1 cellular context compared by ENCODE assay signal in genomic region chr4:40204507-40205258, GRCh38.
A peak's percentile ranks its signal among the peaks of the same experiment; 100 is the strongest.
TF ChIP-seq lines count a peak whose summit lies in the region.

No MANE protein-coding gene starts in this region.

TF ChIP-seq in K562, 482 proteins besides CTCF, POLR2A, EP300 and RAD21 (continued from another document):
- TF ChIP-seq AFF1 (IDR thresholded peaks at IDR 0.05; ENCODE audit: low read depth in 1 of 2, partially characterized antibody in 2 of 2) (no peak), HDAC8 (tag; IDR thresholded peaks at IDR 0.05) (0 out of 2 replicates have a peak, but pooled peaks have one; percentile 14), ZNF507 (tag; conservative IDR thresholded peaks at IDR 0.05) (no peak), ZNF764 (CRISPR knock-in tag; IDR thresholded peaks at IDR 0.05; ENCODE audit: low read depth) (no peak), BRD4 (IDR thresholded peaks at IDR 0.05) (no peak; the same call in 1 of the 2 replicates), RREB1 (CRISPR knock-in tag; IDR thresholded peaks at IDR 0.05) (0 out of 2 replicates have a peak, but pooled peaks have one; percentile 19), GTF2A2 (tag; IDR thresholded peaks at IDR 0.05) (0 out of 2 replicates have a peak, but pooled peaks have one; percentile 69), MYBL2 (IDR thresholded peaks at IDR 0.05; ENCODE audit: low read depth) (no peak), MYBL2 (CRISPR knock-in tag; IDR thresholded peaks at IDR 0.05; ENCODE audit: borderline replicate concordance) (no peak), NR2C2 (CRISPR knock-in tag; IDR thresholded peaks at IDR 0.05) (no peak), NR2C2 (tag; IDR thresholded peaks at IDR 0.05) (0 out of 2 replicates have a peak, but pooled peaks have one; percentile 5), HDGF (IDR thresholded peaks at IDR 0.05) (no peak), THRB (CRISPR knock-in tag; conservative IDR thresholded peaks at IDR 0.05) (0 out of 2 replicates have a peak, but pooled peaks have one; percentile 12), ZNF311 (CRISPR knock-in tag; IDR thresholded peaks at IDR 0.05) (peak; percentile 61; the same call in 1 of the 2 replicates), HDAC3 (IDR thresholded peaks at IDR 0.05; ENCODE audit: borderline replicate concordance, partially characterized antibody) (no peak), CHD4 (IDR thresholded peaks at IDR 0.05; ENCODE audit: insufficient read depth, insufficient replicate concordance, low read depth, low read length, poor library complexity, severe bottlenecking) (no peak), PHF21A (IDR thresholded peaks at IDR 0.05; ENCODE audit: borderline replicate concordance, low read depth) (no peak), NFRKB (IDR thresholded peaks at IDR 0.05; ENCODE audit: low read depth) (peak; percentile 11; the same call in 1 of the 2 replicates), ZBTB8A (IDR thresholded peaks at IDR 0.05; ENCODE audit: partially characterized antibody) (no peak), RB1 (IDR thresholded peaks at IDR 0.05; ENCODE audit: low read depth) (no peak), RFX5 (IDR thresholded peaks at IDR 0.05; ENCODE audit: low read depth, low read length) (no peak), ZNF239 (CRISPR knock-in tag; IDR thresholded peaks at IDR 0.05) (no peak), KLF1 (tag; IDR thresholded peaks at IDR 0.05) (no peak), ZNF282 (CRISPR knock-in tag; IDR thresholded peaks at IDR 0.05) (no peak), ZNF395 (CRISPR knock-in tag; IDR thresholded peaks at IDR 0.05) (0 out of 2 replicates have a peak, but pooled peaks have one; percentile 9), MEF2D (tag; conservative IDR thresholded peaks at IDR 0.05; ENCODE audit: low read depth) (no peak), ERF (CRISPR knock-in tag; IDR thresholded peaks at IDR 0.05) (peak; percentile 47; the same call in 1 of the 2 replicates), CXXC5 (CRISPR knock-in tag; IDR thresholded peaks at IDR 0.05) (no peak), MCM7 (IDR thresholded peaks at IDR 0.05) (no peak)
- TF ChIP-seq, protein P1, sequence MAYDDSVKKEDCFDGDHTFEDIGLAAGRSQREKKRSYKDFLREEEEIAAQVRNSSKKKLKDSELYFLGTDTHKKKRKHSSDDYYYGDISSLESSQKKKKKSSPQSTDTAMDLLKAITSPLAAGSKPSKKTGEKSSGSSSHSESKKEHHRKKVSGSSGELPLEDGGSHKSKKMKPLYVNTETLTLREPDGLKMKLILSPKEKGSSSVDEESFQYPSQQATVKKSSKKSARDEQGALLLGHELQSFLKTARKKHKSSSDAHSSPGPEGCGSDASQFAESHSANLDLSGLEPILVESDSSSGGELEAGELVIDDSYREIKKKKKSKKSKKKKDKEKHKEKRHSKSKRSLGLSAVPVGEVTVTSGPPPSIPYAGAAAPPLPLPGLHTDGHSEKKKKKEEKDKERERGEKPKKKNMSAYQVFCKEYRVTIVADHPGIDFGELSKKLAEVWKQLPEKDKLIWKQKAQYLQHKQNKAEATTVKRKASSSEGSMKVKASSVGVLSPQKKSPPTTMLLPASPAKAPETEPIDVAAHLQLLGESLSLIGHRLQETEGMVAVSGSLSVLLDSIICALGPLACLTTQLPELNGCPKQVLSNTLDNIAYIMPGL (CRISPR knock-in tag; IDR thresholded peaks at IDR 0.05): no peak
- TF ChIP-seq, protein P2, sequence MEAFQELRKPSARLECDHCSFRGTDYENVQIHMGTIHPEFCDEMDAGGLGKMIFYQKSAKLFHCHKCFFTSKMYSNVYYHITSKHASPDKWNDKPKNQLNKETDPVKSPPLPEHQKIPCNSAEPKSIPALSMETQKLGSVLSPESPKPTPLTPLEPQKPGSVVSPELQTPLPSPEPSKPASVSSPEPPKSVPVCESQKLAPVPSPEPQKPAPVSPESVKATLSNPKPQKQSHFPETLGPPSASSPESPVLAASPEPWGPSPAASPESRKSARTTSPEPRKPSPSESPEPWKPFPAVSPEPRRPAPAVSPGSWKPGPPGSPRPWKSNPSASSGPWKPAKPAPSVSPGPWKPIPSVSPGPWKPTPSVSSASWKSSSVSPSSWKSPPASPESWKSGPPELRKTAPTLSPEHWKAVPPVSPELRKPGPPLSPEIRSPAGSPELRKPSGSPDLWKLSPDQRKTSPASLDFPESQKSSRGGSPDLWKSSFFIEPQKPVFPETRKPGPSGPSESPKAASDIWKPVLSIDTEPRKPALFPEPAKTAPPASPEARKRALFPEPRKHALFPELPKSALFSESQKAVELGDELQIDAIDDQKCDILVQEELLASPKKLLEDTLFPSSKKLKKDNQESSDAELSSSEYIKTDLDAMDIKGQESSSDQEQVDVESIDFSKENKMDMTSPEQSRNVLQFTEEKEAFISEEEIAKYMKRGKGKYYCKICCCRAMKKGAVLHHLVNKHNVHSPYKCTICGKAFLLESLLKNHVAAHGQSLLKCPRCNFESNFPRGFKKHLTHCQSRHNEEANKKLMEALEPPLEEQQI (IDR thresholded peaks at IDR 0.05): no peak
- TF ChIP-seq, protein P3, sequence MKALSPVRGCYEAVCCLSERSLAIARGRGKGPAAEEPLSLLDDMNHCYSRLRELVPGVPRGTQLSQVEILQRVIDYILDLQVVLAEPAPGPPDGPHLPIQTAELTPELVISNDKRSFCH (CRISPR knock-in tag; IDR thresholded peaks at IDR 0.05): no peak
- TF ChIP-seq, protein P3 (tag; IDR thresholded peaks at IDR 0.05): peak; percentile 56; the same call in 1 of the 2 replicates
- TF ChIP-seq, protein P4, sequence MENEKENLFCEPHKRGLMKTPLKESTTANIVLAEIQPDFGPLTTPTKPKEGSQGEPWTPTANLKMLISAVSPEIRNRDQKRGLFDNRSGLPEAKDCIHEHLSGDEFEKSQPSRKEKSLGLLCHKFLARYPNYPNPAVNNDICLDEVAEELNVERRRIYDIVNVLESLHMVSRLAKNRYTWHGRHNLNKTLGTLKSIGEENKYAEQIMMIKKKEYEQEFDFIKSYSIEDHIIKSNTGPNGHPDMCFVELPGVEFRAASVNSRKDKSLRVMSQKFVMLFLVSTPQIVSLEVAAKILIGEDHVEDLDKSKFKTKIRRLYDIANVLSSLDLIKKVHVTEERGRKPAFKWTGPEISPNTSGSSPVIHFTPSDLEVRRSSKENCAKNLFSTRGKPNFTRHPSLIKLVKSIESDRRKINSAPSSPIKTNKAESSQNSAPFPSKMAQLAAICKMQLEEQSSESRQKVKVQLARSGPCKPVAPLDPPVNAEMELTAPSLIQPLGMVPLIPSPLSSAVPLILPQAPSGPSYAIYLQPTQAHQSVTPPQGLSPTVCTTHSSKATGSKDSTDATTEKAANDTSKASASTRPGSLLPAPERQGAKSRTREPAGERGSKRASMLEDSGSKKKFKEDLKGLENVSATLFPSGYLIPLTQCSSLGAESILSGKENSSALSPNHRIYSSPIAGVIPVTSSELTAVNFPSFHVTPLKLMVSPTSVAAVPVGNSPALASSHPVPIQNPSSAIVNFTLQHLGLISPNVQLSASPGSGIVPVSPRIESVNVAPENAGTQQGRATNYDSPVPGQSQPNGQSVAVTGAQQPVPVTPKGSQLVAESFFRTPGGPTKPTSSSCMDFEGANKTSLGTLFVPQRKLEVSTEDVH (IDR thresholded peaks at IDR 0.05; ENCODE audit: low read depth, partially characterized antibody): no peak
TF ChIP-seq in K562: peak in this region for 34.
